In genomic region chr12:124384299-124384894, GRCh38 we compare ENCODE assay signal across 3 cellular contexts.
TF ChIP-seq lines count a peak whose summit lies in the region.

No MANE protein-coding gene starts in this region.

TF ChIP-seq in A549, 52 proteins besides CTCF, POLR2A, EP300 and RAD21:
- TF ChIP-seq BCL3 (IDR thresholded peaks at IDR 0.05) (no peak), KDM1A (IDR thresholded peaks at IDR 0.05; ENCODE audit: low read depth) (peak; percentile 79; the same call in 1 of the 2 replicates), HOXB5 (CRISPR knock-in tag; IDR thresholded peaks at IDR 0.05) (no peak), ZFP36 (IDR thresholded peaks at IDR 0.05; ENCODE audit: borderline replicate concordance, partially characterized antibody) (peak; percentile 87), POLR2AphosphoS2 (conservative IDR thresholded peaks at IDR 0.05; ENCODE audit: low read length) (0 out of 2 replicates have a peak, but pooled peaks have one; percentile 49)

TF ChIP-seq in IMR-90, 13 proteins besides CTCF, POLR2A, EP300 and RAD21:
- TF ChIP-seq RFX5 (IDR thresholded peaks at IDR 0.05; ENCODE audit: low read depth, low read length) (no peak), MAFK (IDR thresholded peaks at IDR 0.05; ENCODE audit: low read depth, low read length) (no peak), CEBPB (IDR thresholded peaks at IDR 0.05; ENCODE audit: low read depth, low read length) (no peak), MAZ (IDR thresholded peaks at IDR 0.05; ENCODE audit: borderline replicate concordance, low read depth, low read length) (no peak), MXI1 (IDR thresholded peaks at IDR 0.05; ENCODE audit: borderline replicate concordance, low read depth, low read length) (no peak), SMC3 (IDR thresholded peaks at IDR 0.05; ENCODE audit: low read depth, low read length) (no peak), RCOR1 (IDR thresholded peaks at IDR 0.05; ENCODE audit: insufficient replicate concordance, low read length) (no peak), CHD1 (IDR thresholded peaks at IDR 0.05; ENCODE audit: low read depth, low read length) (no peak)

TF ChIP-seq in H1, 55 proteins besides CTCF, POLR2A, EP300 and RAD21:
- TF ChIP-seq CTBP2 (IDR thresholded peaks at IDR 0.05; ENCODE audit: borderline replicate concordance, insufficient read depth, insufficient read length, low read length) (no peak), NRF1 (IDR thresholded peaks at IDR 0.05; ENCODE audit: low read depth, low read length) (no peak), SUZ12 (IDR thresholded peaks at IDR 0.05; ENCODE audit: low read length) (no peak)
